10 cellular contexts compared by ENCODE assay signal in the genomic region with DNA sequence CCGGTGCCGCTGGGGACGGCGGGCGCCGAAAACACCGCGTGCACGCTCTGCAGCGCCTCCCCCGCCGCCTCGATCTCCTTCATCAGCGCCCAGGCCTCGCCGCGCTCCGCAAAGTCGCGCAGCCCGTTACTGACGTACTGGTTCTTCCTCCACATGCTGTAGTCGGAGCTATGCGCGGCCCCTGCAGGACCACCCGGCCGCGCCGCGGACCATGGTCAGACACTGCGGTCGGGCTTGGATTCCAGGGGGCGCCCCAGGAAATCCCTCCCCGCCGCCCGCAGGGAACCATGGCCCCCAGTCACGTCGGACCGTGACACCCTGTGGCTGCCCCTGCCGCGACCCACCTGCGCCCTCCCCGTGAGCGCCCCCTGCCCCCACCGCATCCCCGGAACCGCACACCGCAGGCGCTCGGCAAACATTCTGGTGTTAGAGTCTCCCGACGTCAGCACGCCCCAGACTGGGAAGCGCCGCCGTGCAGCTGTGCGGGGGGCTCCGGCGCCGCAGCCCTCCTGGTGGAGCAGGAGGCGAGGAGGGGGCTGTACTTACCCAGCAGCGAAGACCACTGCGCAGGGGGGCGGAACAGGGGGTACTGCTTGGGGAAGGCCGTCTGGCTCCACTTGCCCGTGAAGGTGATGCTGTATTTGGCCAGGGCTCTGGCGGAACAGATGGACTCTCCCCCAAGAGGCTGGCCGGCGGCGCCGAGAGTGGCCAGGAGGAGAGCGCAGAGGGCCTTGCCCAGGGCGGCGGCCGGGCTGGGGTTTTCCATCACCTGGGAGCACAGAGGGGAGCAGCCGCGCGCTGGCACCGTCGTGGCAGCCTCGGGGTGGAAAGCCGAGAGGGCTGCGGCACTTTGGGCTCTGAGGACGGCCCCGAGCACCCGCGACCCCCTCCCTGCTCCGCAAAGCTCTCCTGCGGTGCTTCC. TPM values are rescaled to one million over a fixed set of nuclear protein-coding genes. Genes with fewer than 3 reads are reported as not detected.
DNase-seq lines count a peak whose midpoint lies in the region; ATAC-seq, FAIRE-seq and TF ChIP-seq lines count a peak whose summit lies in the region.
"Had no signal": no experiment of that assay in that cellular context is flagged by ENCODE, and none has a peak within 500 bp of the region (broad histone marks: within the 10 kb centered on the region; RNA-seq: fewer than 3 reads in every experiment).

No MANE protein-coding gene starts in this region.

- 6 to 9% methylated on average over 18 to 89 of the region's 89 CpGs for WGBS in endodermal cell (ENCODE audit: insufficient coverage in 1 of 2, insufficient read length in 1 of 2), 2 experiments

- peaks cover 13% of the 10 kb centered on the region for H3K27me3 Mint-ChIP-seq in CD8-positive, alpha-beta T cell (ENCODE audit: low read depth)
- H3K27me3 Mint-ChIP-seq in activated CD4-positive, alpha-beta T cell treated with anti-CD3 and anti-CD28 coated beads, Interleukin-2, amount 10 ng/mL, durations not matched to agents 24 days and 14 days = peaks cover 28% of the 10 kb centered on the region
- H3K27me3 Mint-ChIP-seq in endodermal cell (ENCODE audit: insufficient read depth) (peaks cover 86% of the 10 kb centered on the region), nephron (ENCODE audit: low read depth) (peaks cover 58% of the 10 kb centered on the region)

- H3K9me3 ChIP-seq in CD8-positive, alpha-beta T cell (ENCODE audit: low read length) = no peaks in the 10 kb centered on the region
- H3K9me3 ChIP-seq in endodermal cell (ENCODE audit: control insufficient read depth, low read length) (no peaks in the 10 kb centered on the region), upper lobe of right lung (no peaks in the 10 kb centered on the region)

- POLR2A ChIA-PET in CD8-positive, alpha-beta T cell (lab: Charles Lee) = interaction anchor here (0.7 to 1.2 kb wide), 2 partner anchors 30 to 77 kb away, joined by 3 read pairs; no protein-coding TSS in a partner anchor

- peaks cover 12% of the 10 kb centered on the region for H3K27me3 ChIP-seq in CD8-positive, alpha-beta T cell (ENCODE audit: insufficient read depth, low read length)
- H3K27me3 ChIP-seq in endodermal cell (ENCODE audit: control insufficient read depth, insufficient read depth, low read length, poor library complexity, severe bottlenecking) (peaks cover 78% of the 10 kb centered on the region), upper lobe of right lung (peaks cover 33% of the 10 kb centered on the region)

- H3K9me3 Mint-ChIP-seq in CD8-positive, alpha-beta T cell = no peaks in the 10 kb centered on the region
- no peaks in the 10 kb centered on the region for H3K9me3 Mint-ChIP-seq in activated CD4-positive, alpha-beta T cell treated with anti-CD3 and anti-CD28 coated beads, Interleukin-2, amount 10 ng/mL, durations not matched to agents 24 days and 14 days
- H3K9me3 Mint-ChIP-seq in endodermal cell (peaks cover 2% of the 10 kb centered on the region), nephron (no peaks in the 10 kb centered on the region)
- H3K9me3 Mint-ChIP-seq: activated naive CD4-positive, alpha-beta T cell treated with anti-CD3 and anti-CD28 coated beads, Interleukin-2, amount 50 U/mL, for 72 hours had no signal

- peak overlapping the region; percentile 72 for H3K27ac Mint-ChIP-seq in CD8-positive, alpha-beta T cell
- no peak overlapping the region for H3K27ac Mint-ChIP-seq in activated CD4-positive, alpha-beta T cell treated with anti-CD3 and anti-CD28 coated beads, Interleukin-2, amount 10 ng/mL, durations not matched to agents 24 days and 14 days
- H3K27ac Mint-ChIP-seq in endodermal cell = no peak overlapping the region
- no peak overlapping the region for H3K27ac Mint-ChIP-seq in nephron
- H3K27ac Mint-ChIP-seq: activated naive CD4-positive, alpha-beta T cell treated with anti-CD3 and anti-CD28 coated beads, Interleukin-2, amount 50 U/mL, for 72 hours had no signal

- H3K4me3 ChIP-seq in CD8-positive, alpha-beta T cell (ENCODE audit: low read depth, low read length) = peak overlapping the region; percentile 45
- H3K4me3 ChIP-seq in endodermal cell (ENCODE audit: low read length) (no peak overlapping the region), upper lobe of right lung (peak overlapping the region; percentile 48)

- DNase-seq in CD8-positive, alpha-beta T cell = peak; percentile 34 to 75 (median 53)
- peak; percentile 87 for DNase-seq in activated CD4-positive, alpha-beta T cell treated with anti-CD3 and anti-CD28 coated beads, Interleukin-2, amount 10 ng/mL, durations not matched to agents 24 days and 14 days
- peak; percentile 82 for DNase-seq in endodermal cell
- peak; percentile 62 for DNase-seq in upper lobe of right lung
- DNase-seq in D721Med (ENCODE audit: insufficient read length, low spot score) = no peak
- DNase-seq in H4 (ENCODE audit: low spot score) = no peak

- H3K4me3 Mint-ChIP-seq in CD8-positive, alpha-beta T cell = peak overlapping the region; percentile 78
- peak overlapping the region; percentile 75 for H3K4me3 Mint-ChIP-seq in activated CD4-positive, alpha-beta T cell treated with anti-CD3 and anti-CD28 coated beads, Interleukin-2, amount 10 ng/mL, durations not matched to agents 24 days and 14 days
- peak overlapping the region; percentile 18 for H3K4me3 Mint-ChIP-seq in endodermal cell
- peak overlapping the region; percentile 65 to 80 (median 75) for H3K4me3 Mint-ChIP-seq in nephron

- H3K4me1 ChIP-seq in CD8-positive, alpha-beta T cell (ENCODE audit: insufficient read depth, low read length) = peaks cover 28% of the 10 kb centered on the region
- no peaks in the 10 kb centered on the region for H3K4me1 ChIP-seq in endodermal cell (ENCODE audit: control insufficient read depth, insufficient read depth, low read length)
- peaks cover 33% of the 10 kb centered on the region for H3K4me1 ChIP-seq in upper lobe of right lung

- no peaks in the 10 kb centered on the region for H3K36me3 Mint-ChIP-seq in CD8-positive, alpha-beta T cell
- no peaks in the 10 kb centered on the region for H3K36me3 Mint-ChIP-seq in activated CD4-positive, alpha-beta T cell treated with anti-CD3 and anti-CD28 coated beads, Interleukin-2, amount 10 ng/mL, durations not matched to agents 24 days and 14 days (ENCODE audit: low read depth)
- H3K36me3 Mint-ChIP-seq in endodermal cell (ENCODE audit: low read depth) (peaks cover 2% of the 10 kb centered on the region), nephron (ENCODE audit: low read depth) (no peaks in the 10 kb centered on the region)

- intact Hi-C loops in CD8-positive, alpha-beta T cell (cut with DNase I, micrococcal nuclease) = loop anchor here (1.0 kb wide), 2 partner anchors 30 to 31 kb away; no protein-coding TSS in a partner anchor
- intact Hi-C loops in activated CD4-positive, alpha-beta T cell treated with anti-CD3 and anti-CD28 coated beads, Interleukin-2, amount 10 ng/mL, durations not matched to agents 24 days and 14 days (cut with micrococcal nuclease) = no loop called here
- intact Hi-C loops in upper lobe of right lung (cut with DNase I) = no loop called here

- peak; percentile 47 for ATAC-seq in CD8-positive, alpha-beta T cell
- ATAC-seq in upper lobe of right lung (peak; percentile 1), GM21825 (IDR thresholded peaks at IDR 0.05; ENCODE audit: unreplicated experiment) (no peak)

- H3K36me3 ChIP-seq in CD8-positive, alpha-beta T cell (ENCODE audit: insufficient read depth, low read length) = no peaks in the 10 kb centered on the region
- H3K36me3 ChIP-seq in endodermal cell (ENCODE audit: control insufficient read depth, insufficient read depth, low read length) = no peaks in the 10 kb centered on the region
- H3K36me3 ChIP-seq in upper lobe of right lung = no peaks in the 10 kb centered on the region

- H3K27ac ChIP-seq in CD8-positive, alpha-beta T cell (ENCODE audit: low read depth, low read length) = no peak overlapping the region
- H3K27ac ChIP-seq in endodermal cell (ENCODE audit: low read depth, low read length) (no peak overlapping the region), upper lobe of right lung (peak overlapping the region; percentile 55)

- FAIRE-seq in D721Med (lab: Jason Lieb, UNC) = no peak
- FAIRE-seq: GM18507 had no signal

- H3K4me1 Mint-ChIP-seq in CD8-positive, alpha-beta T cell (ENCODE audit: low read depth) = peaks cover 23% of the 10 kb centered on the region
- peaks cover 18% of the 10 kb centered on the region for H3K4me1 Mint-ChIP-seq in activated CD4-positive, alpha-beta T cell treated with anti-CD3 and anti-CD28 coated beads, Interleukin-2, amount 10 ng/mL, durations not matched to agents 24 days and 14 days
- H3K4me1 Mint-ChIP-seq in endodermal cell (peaks cover 4% of the 10 kb centered on the region), nephron (peaks cover 19% of the 10 kb centered on the region)

- CTCF ChIA-PET in CD8-positive, alpha-beta T cell (lab: Charles Lee) = no interaction called here

- no peak for TF ChIP-seq CTCF in CD8-positive, alpha-beta T cell (IDR thresholded peaks at IDR 0.05)
- TF ChIP-seq CTCF in endodermal cell (conservative IDR thresholded peaks at IDR 0.05) = peak; percentile 34
- peak in 1 of 3 experiments; percentile 18 for TF ChIP-seq CTCF in nephron (IDR thresholded peaks at IDR 0.05; ENCODE audit: unreplicated experiment in 3 of 3)
- no peak for TF ChIP-seq CTCF in upper lobe of right lung (IDR thresholded peaks at IDR 0.05)
- no peak for TF ChIP-seq CTCF in D721Med (IDR thresholded peaks at IDR 0.05; ENCODE audit: insufficient read depth, missing control alignments)

- no peak overlapping the region for H3K9ac ChIP-seq in endodermal cell (ENCODE audit: extremely low read depth, low read length, poor library complexity, severe bottlenecking)

RNA-seq across cellular contexts. Expression of a gene that starts 0.8 kb away (rescaled TPM):
- total RNA-seq in CD8-positive, alpha-beta T cell = 10 to 100 TPM; 25.1 to 26.4 TPM
- total RNA-seq in activated CD4-positive, alpha-beta T cell treated with anti-CD3 and anti-CD28 coated beads, Interleukin-2, amount 10 ng/mL, durations not matched to agents 24 days and 14 days = 20.7 and 21.6 TPM in 2 replicates
- total RNA-seq in endodermal cell (1 to 10 TPM; 1.4 to 2.6 TPM), upper lobe of right lung (43.9 TPM)
- 8.4 TPM for polyA plus RNA-seq in endodermal cell (2013, experiment 1 of 2)
- polyA plus RNA-seq in endodermal cell (2013, experiment 2 of 2) = 5.3 TPM
- total RNA-seq in H4 (2014; rRNA removed; shearing (Covaris generic)) = 4.5 and 12.0 TPM in 2 replicates

RNA-seq across cellular contexts. Expression of a gene that starts 58.2 kb away (rescaled TPM):
- 1 to 10 TPM; 5.1 to 5.2 TPM for total RNA-seq in CD8-positive, alpha-beta T cell
- 1.0 and 1.8 TPM in 2 replicates for total RNA-seq in activated CD4-positive, alpha-beta T cell treated with anti-CD3 and anti-CD28 coated beads, Interleukin-2, amount 10 ng/mL, durations not matched to agents 24 days and 14 days
- total RNA-seq in endodermal cell = 1 to 10 TPM; 3.4 to 5.6 TPM
- polyA plus RNA-seq in endodermal cell (2013, experiment 1 of 2) = 3.2 TPM
- polyA plus RNA-seq in endodermal cell (2013, experiment 2 of 2) = 0.91 TPM
- 6.9 TPM for total RNA-seq in upper lobe of right lung
- total RNA-seq in H4 (2014; rRNA removed; shearing (Covaris generic)) = not detected in 2 replicates

Comparison
In these comparisons a context has a peak if more than half of its experiments do, and no peak if none do; other contexts are left out.
1. DNase-seq: peak in CD8-positive, alpha-beta T cell (7 of 7), activated CD4-positive, alpha-beta T cell treated with anti-CD3 and anti-CD28 coated beads, Interleukin-2, amount 10 ng/mL, durations not matched to agents 24 days and 14 days (single experiment), endodermal cell (single experiment) and upper lobe of right lung (single experiment); none in D721Med (single experiment) and H4 (single experiment).
2. H3K4me3 Mint-ChIP-seq: peak in every context shown above with its lines; median percentile 78 in CD8-positive, alpha-beta T cell; 75 in activated CD4-positive, alpha-beta T cell treated with anti-CD3 and anti-CD28 coated beads, Interleukin-2, amount 10 ng/mL, durations not matched to agents 24 days and 14 days; 75 in nephron; 18 in endodermal cell.
3. intact Hi-C loops: an anchor here in CD8-positive, alpha-beta T cell (1.0 kb wide); none called in activated CD4-positive, alpha-beta T cell treated with anti-CD3 and anti-CD28 coated beads, Interleukin-2, amount 10 ng/mL, durations not matched to agents 24 days and 14 days and upper lobe of right lung.